In the genomic region with DNA sequence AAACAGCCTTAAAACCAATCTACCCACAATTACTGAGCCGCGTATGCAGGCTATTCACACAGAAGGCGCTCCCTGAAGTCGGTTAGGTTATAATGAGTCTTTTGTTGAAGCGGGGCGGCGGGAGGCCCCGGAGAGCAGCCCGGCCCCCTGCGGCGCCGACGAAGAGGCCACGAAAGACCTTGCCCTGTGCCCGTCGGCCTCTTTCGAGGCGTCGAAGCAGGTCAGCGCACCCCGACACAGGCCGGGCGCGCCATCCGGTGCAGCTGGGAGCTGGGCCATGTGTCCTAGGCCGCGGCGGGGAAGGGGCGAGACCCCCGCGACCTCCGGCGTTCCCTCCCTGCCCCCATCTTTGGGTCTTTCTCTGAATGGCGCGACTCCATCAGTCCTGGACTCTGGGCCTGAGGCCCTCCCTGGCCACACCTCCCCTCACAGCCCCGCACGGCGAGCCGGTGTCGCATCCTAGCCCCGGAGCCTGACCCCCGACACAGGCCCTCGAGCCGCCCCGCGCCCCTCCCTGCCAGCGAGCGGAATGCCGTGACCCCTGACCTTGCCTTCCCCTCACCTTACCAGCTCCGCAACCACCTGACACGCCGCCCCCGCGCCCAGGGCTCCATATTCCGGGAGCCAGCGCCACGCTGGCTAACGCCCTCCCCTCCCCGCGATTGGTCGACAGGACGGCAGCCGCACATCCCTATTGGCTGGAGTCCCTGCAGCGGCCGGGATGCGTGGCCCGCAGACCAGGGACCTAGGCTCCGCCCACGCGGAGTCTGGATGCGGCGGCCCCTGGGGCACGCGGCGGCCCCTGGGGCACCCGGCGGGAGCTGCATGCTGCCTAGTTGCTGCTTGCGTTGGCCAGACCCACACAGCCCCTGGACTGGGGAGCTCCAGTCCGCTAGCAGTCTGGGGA, we compare ENCODE assay signal across 1 cellular context.
TF ChIP-seq lines count a peak whose summit lies in the region.

TSS of gene SLC11A2 (minus strand) at position 637 of the 907 bp plus-strand sequence. CDS start 15,656 bp downstream, outside the sequence.

TF ChIP-seq in HepG2, 621 proteins besides CTCF, POLR2A, EP300 and RAD21 (continued from another document and continues in another):
- TF ChIP-seq ZBTB2 (CRISPR knock-in tag; IDR thresholded peaks at IDR 0.05; ENCODE audit: low read depth) (peak; percentile 87), DR1 (CRISPR knock-in tag; IDR thresholded peaks at IDR 0.05) (peak; percentile 64; the same call in 1 of the 2 replicates), ZBTB3 (CRISPR knock-in tag; IDR thresholded peaks at IDR 0.05; ENCODE audit: borderline replicate concordance, low read depth) (peak; percentile 53; the same call in 1 of the 2 replicates), CHD2 (IDR thresholded peaks at IDR 0.05; ENCODE audit: low read depth, low read length) (0 out of 2 replicates have a peak, but pooled peaks have one; percentile 18), SRF (IDR thresholded peaks at IDR 0.05; ENCODE audit: low read depth, low read length) (no peak), NCOA5 (CRISPR knock-in tag; IDR thresholded peaks at IDR 0.05) (no peak), NFATC3 (CRISPR knock-in tag; IDR thresholded peaks at IDR 0.05) (0 out of 2 replicates have a peak, but pooled peaks have one; percentile 22), HIC2 (CRISPR knock-in tag; IDR thresholded peaks at IDR 0.05; ENCODE audit: low read depth) (peak; percentile 68; the same call in 1 of the 2 replicates), TCF12 (IDR thresholded peaks at IDR 0.05) (no peak), TCF12 (CRISPR knock-in tag; IDR thresholded peaks at IDR 0.05) (peak; percentile 85), ZNF589 (CRISPR knock-in tag; conservative IDR thresholded peaks at IDR 0.05) (peak; percentile 74), E2F2 (CRISPR knock-in tag; IDR thresholded peaks at IDR 0.05; ENCODE audit: borderline replicate concordance) (peak; percentile 90; the same call in 1 of the 2 replicates), ELF3 (CRISPR knock-in tag; IDR thresholded peaks at IDR 0.05) (peak; percentile 70; the same call in 1 of the 2 replicates), STAG1 (CRISPR knock-in tag; IDR thresholded peaks at IDR 0.05) (no peak; the same call in 1 of the 2 replicates), KAT8 (CRISPR knock-in tag; IDR thresholded peaks at IDR 0.05) (peak; percentile 60; the same call in 1 of the 2 replicates), PHF5A (CRISPR knock-in tag; IDR thresholded peaks at IDR 0.05; ENCODE audit: low read depth, unreplicated experiment) (peak; percentile 17), ZNF550 (CRISPR knock-in tag; IDR thresholded peaks at IDR 0.05; ENCODE audit: borderline replicate concordance) (peak; percentile 85; the same call in 1 of the 2 replicates), ARNT2 (CRISPR knock-in tag; IDR thresholded peaks at IDR 0.05; ENCODE audit: low read depth) (peak; percentile 84; the same call in 1 of the 2 replicates), SSRP1 (CRISPR knock-in tag; IDR thresholded peaks at IDR 0.05) (no peak), SPEN (CRISPR knock-in tag; IDR thresholded peaks at IDR 0.05; ENCODE audit: low read depth) (peak; percentile 84), ZNF547 (CRISPR knock-in tag; IDR thresholded peaks at IDR 0.05) (peak; percentile 85; the same call in 1 of the 2 replicates), RNF2 (conservative IDR thresholded peaks at IDR 0.05; ENCODE audit: low read depth) (peak; percentile 88; the same call in 1 of the 2 replicates), ZNF878 (CRISPR knock-in tag; IDR thresholded peaks at IDR 0.05) (peak; percentile 66), ZSCAN21 (CRISPR knock-in tag; IDR thresholded peaks at IDR 0.05; ENCODE audit: borderline replicate concordance) (peak; percentile 96), TBX2 (CRISPR knock-in tag; IDR thresholded peaks at IDR 0.05; ENCODE audit: borderline replicate concordance) (peak; percentile 96), MEIS1 (CRISPR knock-in tag; IDR thresholded peaks at IDR 0.05; ENCODE audit: borderline replicate concordance) (peak; percentile 72; the same call in 1 of the 2 replicates), HNRNPL (IDR thresholded peaks at IDR 0.05; ENCODE audit: low read depth, low read length) (peak; percentile 71; the same call in 1 of the 2 replicates), DPF2 (CRISPR knock-in tag; IDR thresholded peaks at IDR 0.05; ENCODE audit: borderline replicate concordance, low read depth) (no peak), ZNF816 (CRISPR knock-in tag; IDR thresholded peaks at IDR 0.05; ENCODE audit: borderline replicate concordance) (0 out of 2 replicates have a peak, but pooled peaks have one; percentile 62), GLI4 (CRISPR knock-in tag; IDR thresholded peaks at IDR 0.05; ENCODE audit: borderline replicate concordance) (peak; percentile 86; the same call in 1 of the 2 replicates), ARHGAP35 (CRISPR knock-in tag; IDR thresholded peaks at IDR 0.05; ENCODE audit: borderline replicate concordance) (peak; percentile 83), ZNF205 (CRISPR knock-in tag; IDR thresholded peaks at IDR 0.05) (peak; percentile 19)
- TF ChIP-seq, protein P1, sequence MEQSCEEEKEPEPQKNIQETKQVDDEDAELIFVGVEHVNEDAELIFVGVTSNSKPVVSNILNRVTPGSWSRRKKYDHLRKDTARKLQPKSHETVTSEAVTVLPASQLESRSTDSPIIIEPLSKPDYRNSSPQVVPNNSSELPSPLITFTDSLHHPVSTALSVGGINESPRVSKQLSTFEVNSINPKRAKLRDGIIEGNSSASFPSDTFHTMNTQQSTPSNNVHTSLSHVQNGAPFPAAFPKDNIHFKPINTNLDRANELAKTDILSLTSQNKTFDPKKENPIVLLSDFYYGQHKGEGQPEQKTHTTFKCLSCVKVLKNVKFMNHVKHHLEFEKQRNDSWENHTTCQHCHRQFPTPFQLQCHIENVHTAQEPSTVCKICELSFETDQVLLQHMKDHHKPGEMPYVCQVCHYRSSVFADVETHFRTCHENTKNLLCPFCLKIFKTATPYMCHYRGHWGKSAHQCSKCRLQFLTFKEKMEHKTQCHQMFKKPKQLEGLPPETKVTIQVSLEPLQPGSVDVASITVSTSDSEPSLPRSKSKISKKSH (CRISPR knock-in tag; IDR thresholded peaks at IDR 0.05; ENCODE audit: borderline replicate concordance): peak; percentile 55; the same call in 1 of the 2 replicates
- TF ChIP-seq, protein P2, sequence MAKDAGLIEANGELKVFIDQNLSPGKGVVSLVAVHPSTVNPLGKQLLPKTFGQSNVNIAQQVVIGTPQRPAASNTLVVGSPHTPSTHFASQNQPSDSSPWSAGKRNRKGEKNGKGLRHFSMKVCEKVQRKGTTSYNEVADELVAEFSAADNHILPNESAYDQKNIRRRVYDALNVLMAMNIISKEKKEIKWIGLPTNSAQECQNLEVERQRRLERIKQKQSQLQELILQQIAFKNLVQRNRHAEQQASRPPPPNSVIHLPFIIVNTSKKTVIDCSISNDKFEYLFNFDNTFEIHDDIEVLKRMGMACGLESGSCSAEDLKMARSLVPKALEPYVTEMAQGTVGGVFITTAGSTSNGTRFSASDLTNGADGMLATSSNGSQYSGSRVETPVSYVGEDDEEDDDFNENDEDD (CRISPR knock-in tag; IDR thresholded peaks at IDR 0.05; ENCODE audit: borderline replicate concordance): peak; percentile 87
- TF ChIP-seq, protein P3, sequence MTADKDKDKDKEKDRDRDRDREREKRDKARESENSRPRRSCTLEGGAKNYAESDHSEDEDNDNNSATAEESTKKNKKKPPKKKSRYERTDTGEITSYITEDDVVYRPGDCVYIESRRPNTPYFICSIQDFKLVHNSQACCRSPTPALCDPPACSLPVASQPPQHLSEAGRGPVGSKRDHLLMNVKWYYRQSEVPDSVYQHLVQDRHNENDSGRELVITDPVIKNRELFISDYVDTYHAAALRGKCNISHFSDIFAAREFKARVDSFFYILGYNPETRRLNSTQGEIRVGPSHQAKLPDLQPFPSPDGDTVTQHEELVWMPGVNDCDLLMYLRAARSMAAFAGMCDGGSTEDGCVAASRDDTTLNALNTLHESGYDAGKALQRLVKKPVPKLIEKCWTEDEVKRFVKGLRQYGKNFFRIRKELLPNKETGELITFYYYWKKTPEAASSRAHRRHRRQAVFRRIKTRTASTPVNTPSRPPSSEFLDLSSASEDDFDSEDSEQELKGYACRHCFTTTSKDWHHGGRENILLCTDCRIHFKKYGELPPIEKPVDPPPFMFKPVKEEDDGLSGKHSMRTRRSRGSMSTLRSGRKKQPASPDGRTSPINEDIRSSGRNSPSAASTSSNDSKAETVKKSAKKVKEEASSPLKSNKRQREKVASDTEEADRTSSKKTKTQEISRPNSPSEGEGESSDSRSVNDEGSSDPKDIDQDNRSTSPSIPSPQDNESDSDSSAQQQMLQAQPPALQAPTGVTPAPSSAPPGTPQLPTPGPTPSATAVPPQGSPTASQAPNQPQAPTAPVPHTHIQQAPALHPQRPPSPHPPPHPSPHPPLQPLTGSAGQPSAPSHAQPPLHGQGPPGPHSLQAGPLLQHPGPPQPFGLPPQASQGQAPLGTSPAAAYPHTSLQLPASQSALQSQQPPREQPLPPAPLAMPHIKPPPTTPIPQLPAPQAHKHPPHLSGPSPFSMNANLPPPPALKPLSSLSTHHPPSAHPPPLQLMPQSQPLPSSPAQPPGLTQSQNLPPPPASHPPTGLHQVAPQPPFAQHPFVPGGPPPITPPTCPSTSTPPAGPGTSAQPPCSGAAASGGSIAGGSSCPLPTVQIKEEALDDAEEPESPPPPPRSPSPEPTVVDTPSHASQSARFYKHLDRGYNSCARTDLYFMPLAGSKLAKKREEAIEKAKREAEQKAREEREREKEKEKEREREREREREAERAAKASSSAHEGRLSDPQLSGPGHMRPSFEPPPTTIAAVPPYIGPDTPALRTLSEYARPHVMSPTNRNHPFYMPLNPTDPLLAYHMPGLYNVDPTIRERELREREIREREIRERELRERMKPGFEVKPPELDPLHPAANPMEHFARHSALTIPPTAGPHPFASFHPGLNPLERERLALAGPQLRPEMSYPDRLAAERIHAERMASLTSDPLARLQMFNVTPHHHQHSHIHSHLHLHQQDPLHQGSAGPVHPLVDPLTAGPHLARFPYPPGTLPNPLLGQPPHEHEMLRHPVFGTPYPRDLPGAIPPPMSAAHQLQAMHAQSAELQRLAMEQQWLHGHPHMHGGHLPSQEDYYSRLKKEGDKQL (CRISPR knock-in tag; IDR thresholded peaks at IDR 0.05; ENCODE audit: low read depth): no peak
- TF ChIP-seq, protein P4, sequence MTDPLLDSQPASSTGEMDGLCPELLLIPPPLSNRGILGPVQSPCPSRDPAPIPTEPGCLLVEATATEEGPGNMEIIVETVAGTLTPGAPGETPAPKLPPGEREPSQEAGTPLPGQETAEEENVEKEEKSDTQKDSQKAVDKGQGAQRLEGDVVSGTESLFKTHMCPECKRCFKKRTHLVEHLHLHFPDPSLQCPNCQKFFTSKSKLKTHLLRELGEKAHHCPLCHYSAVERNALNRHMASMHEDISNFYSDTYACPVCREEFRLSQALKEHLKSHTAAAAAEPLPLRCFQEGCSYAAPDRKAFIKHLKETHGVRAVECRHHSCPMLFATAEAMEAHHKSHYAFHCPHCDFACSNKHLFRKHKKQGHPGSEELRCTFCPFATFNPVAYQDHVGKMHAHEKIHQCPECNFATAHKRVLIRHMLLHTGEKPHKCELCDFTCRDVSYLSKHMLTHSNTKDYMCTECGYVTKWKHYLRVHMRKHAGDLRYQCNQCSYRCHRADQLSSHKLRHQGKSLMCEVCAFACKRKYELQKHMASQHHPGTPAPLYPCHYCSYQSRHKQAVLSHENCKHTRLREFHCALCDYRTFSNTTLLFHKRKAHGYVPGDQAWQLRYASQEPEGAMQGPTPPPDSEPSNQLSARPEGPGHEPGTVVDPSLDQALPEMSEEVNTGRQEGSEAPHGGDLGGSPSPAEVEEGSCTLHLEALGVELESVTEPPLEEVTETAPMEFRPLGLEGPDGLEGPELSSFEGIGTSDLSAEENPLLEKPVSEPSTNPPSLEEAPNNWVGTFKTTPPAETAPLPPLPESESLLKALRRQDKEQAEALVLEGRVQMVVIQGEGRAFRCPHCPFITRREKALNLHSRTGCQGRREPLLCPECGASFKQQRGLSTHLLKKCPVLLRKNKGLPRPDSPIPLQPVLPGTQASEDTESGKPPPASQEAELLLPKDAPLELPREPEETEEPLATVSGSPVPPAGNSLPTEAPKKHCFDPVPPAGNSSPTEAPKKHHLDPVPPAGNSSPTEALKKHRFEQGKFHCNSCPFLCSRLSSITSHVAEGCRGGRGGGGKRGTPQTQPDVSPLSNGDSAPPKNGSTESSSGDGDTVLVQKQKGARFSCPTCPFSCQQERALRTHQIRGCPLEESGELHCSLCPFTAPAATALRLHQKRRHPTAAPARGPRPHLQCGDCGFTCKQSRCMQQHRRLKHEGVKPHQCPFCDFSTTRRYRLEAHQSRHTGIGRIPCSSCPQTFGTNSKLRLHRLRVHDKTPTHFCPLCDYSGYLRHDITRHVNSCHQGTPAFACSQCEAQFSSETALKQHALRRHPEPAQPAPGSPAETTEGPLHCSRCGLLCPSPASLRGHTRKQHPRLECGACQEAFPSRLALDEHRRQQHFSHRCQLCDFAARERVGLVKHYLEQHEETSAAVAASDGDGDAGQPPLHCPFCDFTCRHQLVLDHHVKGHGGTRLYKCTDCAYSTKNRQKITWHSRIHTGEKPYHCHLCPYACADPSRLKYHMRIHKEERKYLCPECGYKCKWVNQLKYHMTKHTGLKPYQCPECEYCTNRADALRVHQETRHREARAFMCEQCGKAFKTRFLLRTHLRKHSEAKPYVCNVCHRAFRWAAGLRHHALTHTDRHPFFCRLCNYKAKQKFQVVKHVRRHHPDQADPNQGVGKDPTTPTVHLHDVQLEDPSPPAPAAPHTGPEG (CRISPR knock-in tag; IDR thresholded peaks at IDR 0.05): no peak
